In the genomic region with DNA sequence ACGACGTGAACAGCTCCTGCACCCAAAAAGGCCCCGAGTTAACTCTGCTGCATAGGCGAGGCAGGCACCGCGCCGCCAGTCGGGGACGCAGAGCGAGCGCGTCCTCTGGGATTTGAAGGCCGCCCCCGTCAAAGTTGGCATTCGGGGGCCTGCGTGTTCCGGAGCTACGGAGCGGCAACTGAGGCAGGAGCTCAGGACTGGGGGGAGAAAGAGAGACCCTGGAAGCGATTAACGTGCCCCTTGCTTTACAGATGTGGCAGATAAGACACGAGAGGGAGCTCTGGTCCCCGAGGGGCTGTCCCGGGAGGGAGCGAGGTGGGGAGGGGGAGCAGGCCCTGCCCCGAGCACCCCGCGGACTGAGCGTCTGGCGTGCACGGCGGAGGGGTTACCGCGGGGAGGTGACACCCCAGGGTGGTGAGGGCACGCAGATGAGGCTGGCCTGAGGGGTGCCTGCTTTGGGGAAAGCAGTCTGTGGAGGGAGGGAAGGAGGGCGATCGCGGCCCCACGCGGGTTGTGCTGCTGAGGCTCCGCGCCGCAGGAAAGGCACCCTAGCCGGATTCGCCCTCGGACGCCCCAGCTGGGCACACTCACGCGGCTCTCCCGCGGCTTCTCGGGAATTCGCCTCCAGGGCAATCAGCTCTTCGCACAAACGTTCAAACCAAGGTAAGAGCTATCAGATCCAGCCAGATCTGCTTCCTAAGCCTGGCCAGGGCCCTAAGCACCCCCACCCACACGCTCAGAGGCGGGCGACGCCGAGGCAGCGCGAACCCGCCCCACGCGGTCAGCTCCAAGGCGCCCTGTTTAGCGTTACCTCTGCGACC, we compare ENCODE assay signal across 11 cellular contexts. TPM values are rescaled to one million over a fixed set of nuclear protein-coding genes. Genes with fewer than 3 reads are reported as not detected.
DNase-seq lines count a peak whose midpoint lies in the region; ATAC-seq and TF ChIP-seq lines count a peak whose summit lies in the region.
"Had no signal": no experiment of that assay in that cellular context is flagged by ENCODE, and none has a peak within 500 bp of the region (broad histone marks: within the 10 kb centered on the region; RNA-seq: fewer than 3 reads in every experiment).

No MANE protein-coding gene starts in this region.

- TF ChIP-seq EP300 in esophagus muscularis mucosa (IDR thresholded peaks at IDR 0.05), result no peak

- no peak overlapping the region for H2AFZ ChIP-seq in Karpas-422 (ENCODE audit: low read length)
- H2AFZ ChIP-seq in parathyroid adenoma, result peak overlapping the region; percentile 46

- intact Hi-C loops in CD14-positive monocyte (cut with micrococcal nuclease) (no loop called here), esophagus muscularis mucosa (cut with DNase I) (no loop called here)

- DNase-seq in CD14-positive monocyte (ENCODE audit: low spot score) (no peak), Karpas-422 (peak; percentile 22), esophagus muscularis mucosa (ENCODE audit: extremely low spot score) (no peak), NCI-H1092 (lab: John Stamatoyannopoulos, UW) (no peak), MV-4-11 (lab: John Stamatoyannopoulos, UW) (no peak), NCI-H2171 (lab: John Stamatoyannopoulos, UW) (no peak)
- DNase-seq: cerebellar nuclear complex, T1000 had no signal

- no peak overlapping the region for H3K27ac ChIP-seq in Karpas-422 (ENCODE audit: low read length)
- H3K27ac ChIP-seq in esophagus muscularis mucosa (replicated peaks in 1 of 4), result no peak overlapping the region
- no peak overlapping the region for H3K27ac ChIP-seq in parathyroid adenoma

- H3K9me3 ChIP-seq in Karpas-422 (ENCODE audit: low read length) (no peaks in the 10 kb centered on the region), esophagus muscularis mucosa (no peaks in the 10 kb centered on the region), parathyroid adenoma (ENCODE audit: control insufficient read depth, low read length) (no peaks in the 10 kb centered on the region)

- H3K4me3 Mint-ChIP-seq in CD14-positive monocyte, result peak overlapping the region; percentile 68 to 91

- ATAC-seq in GM19395 (IDR thresholded peaks at IDR 0.05; ENCODE audit: unreplicated experiment), result no peak

- no peaks in the 10 kb centered on the region for H3K9me2 ChIP-seq in Karpas-422 (replicated peaks; ENCODE audit: insufficient read depth, low read length)

- H3K36me3 ChIP-seq in Karpas-422 (ENCODE audit: insufficient read depth, low read length) (no peaks in the 10 kb centered on the region), esophagus muscularis mucosa (no peaks in the 10 kb centered on the region), parathyroid adenoma (ENCODE audit: control insufficient read depth, insufficient read depth, low read length) (no peaks in the 10 kb centered on the region)

- H3K4me3 ChIP-seq in Karpas-422 (ENCODE audit: low read length) (no peak overlapping the region), esophagus muscularis mucosa (peak overlapping the region; percentile 42 to 54 (median 42)), parathyroid adenoma (ENCODE audit: low read depth, low read length) (no peak overlapping the region)

- 34% methylated on average over 10 of the region's 68 CpGs for WGBS in esophagus muscularis mucosa

- no peak for TF ChIP-seq POLR2A in esophagus muscularis mucosa (IDR thresholded peaks at IDR 0.05; ENCODE audit: low read depth)

- H3K4me2 ChIP-seq in Karpas-422 (ENCODE audit: low read depth, low read length, poor library complexity, severe bottlenecking) (no peak overlapping the region), parathyroid adenoma (ENCODE audit: low read length) (peak overlapping the region; percentile 43)

- no peak overlapping the region for H3K27ac Mint-ChIP-seq in CD14-positive monocyte

- H3K27me3 Mint-ChIP-seq in CD14-positive monocyte (ENCODE audit: low read depth in 3 of 3), result peaks cover 65 to 92% (median 72%) of the 10 kb centered on the region in 3 donors

- no peaks in the 10 kb centered on the region for H3K27me3 ChIP-seq in Karpas-422 (ENCODE audit: low read length)
- H3K27me3 ChIP-seq in esophagus muscularis mucosa, result peaks cover 0 to 79% (median 24%) of the 10 kb centered on the region in 4 donors
- peaks cover 14% of the 10 kb centered on the region for H3K27me3 ChIP-seq in parathyroid adenoma (ENCODE audit: control insufficient read depth, insufficient read depth, low read length)

- TF ChIP-seq CTCF in CD14-positive monocyte (IDR thresholded peaks at IDR 0.05), result no peak
- TF ChIP-seq CTCF in esophagus muscularis mucosa (IDR thresholded peaks at IDR 0.05), result no peak
- TF ChIP-seq CTCF in parathyroid adenoma (IDR thresholded peaks at IDR 0.05), result no peak

- peaks cover 0 to 3% of the 10 kb centered on the region in 2 donors for H3K36me3 Mint-ChIP-seq in CD14-positive monocyte

- H3K9ac ChIP-seq in Karpas-422 (ENCODE audit: low read length), result no peak overlapping the region
- H3K9ac ChIP-seq in parathyroid adenoma, result no peak overlapping the region

- no peaks in the 10 kb centered on the region for H3K79me2 ChIP-seq in Karpas-422 (ENCODE audit: low read length)
- H3K79me2 ChIP-seq in parathyroid adenoma, result no peaks in the 10 kb centered on the region

- H3K9me3 Mint-ChIP-seq in CD14-positive monocyte, result peaks cover 0 to 14% (median 3%) of the 10 kb centered on the region in 7 donors

- 0 out of 2 replicates have a peak, but pooled peaks cover 3% of the 10 kb centered on the region for H4K20me1 ChIP-seq in Karpas-422 (ENCODE audit: insufficient read depth, low read depth, low read length)

- no peaks in the 10 kb centered on the region for H3K4me1 ChIP-seq in Karpas-422 (ENCODE audit: low read length)
- H3K4me1 ChIP-seq in esophagus muscularis mucosa, result peaks cover 37 to 44% (median 42%) of the 10 kb centered on the region in 4 donors
- no peaks in the 10 kb centered on the region for H3K4me1 ChIP-seq in parathyroid adenoma

- H3K4me1 Mint-ChIP-seq in CD14-positive monocyte, result peaks cover 41% of the 10 kb centered on the region

RNA-seq across cellular contexts. Expression of a gene that starts 26.5 kb away (rescaled TPM):
- polyA plus RNA-seq in CD14-positive monocyte, result not detected
- total RNA-seq in Karpas-422 (2014; rRNA removed; shearing (Covaris generic); ENCODE audit: low replicate concordance), result not detected in 2 replicates
- under 1 TPM in 3 of 4 donors, not detected in 1; 0.29 to 0.58 (median 0.42) TPM for total RNA-seq in esophagus muscularis mucosa
- total RNA-seq: subcutaneous adipose tissue had no signal

Comparison
In these comparisons a context has a peak if more than half of its experiments do, and no peak if none do; other contexts are left out.
1. H3K4me3 ChIP-seq: peak in esophagus muscularis mucosa (4 of 4); none in Karpas-422 (single experiment) and parathyroid adenoma (single experiment).